Comparison of ENCODE assay signal across 1 cellular context in genomic region chr14:28770061-28770460, GRCh38.
TF ChIP-seq lines count a peak whose summit lies in the region.

No MANE protein-coding gene starts in this region.

TF ChIP-seq in neural cell, 6 proteins besides CTCF, POLR2A, EP300 and RAD21 (continued from another document):
- TF ChIP-seq REST (IDR thresholded peaks at IDR 0.05; ENCODE audit: borderline replicate concordance): no peak
